In genomic region chr1:9009438-9010366, GRCh38 we compare ENCODE assay signal across 9 cellular contexts. TPM values are rescaled to one million over a fixed set of nuclear protein-coding genes. Genes with fewer than 3 reads are reported as not detected.
DNase-seq lines count a peak whose midpoint lies in the region; TF ChIP-seq lines count a peak whose summit lies in the region.
"Had no signal": no experiment of that assay in that cellular context is flagged by ENCODE, and none has a peak within 500 bp of the region (broad histone marks: within the 10 kb centered on the region; RNA-seq: fewer than 3 reads in every experiment).

No MANE protein-coding gene starts in this region.

- peaks cover 7% of the 10 kb centered on the region for H3K4me1 ChIP-seq in CD8-positive, alpha-beta memory T cell (ENCODE audit: insufficient read depth, low read length)

- no peaks in the 10 kb centered on the region for H3K9me3 ChIP-seq in CD8-positive, alpha-beta memory T cell (ENCODE audit: low read length)

- H3K36me3 Mint-ChIP-seq in type B pancreatic cell = no peaks in the 10 kb centered on the region
- no peaks in the 10 kb centered on the region for H3K36me3 Mint-ChIP-seq in CD8-positive, alpha-beta memory T cell

- H3K4me1 Mint-ChIP-seq in type B pancreatic cell (ENCODE audit: unreplicated experiment) = peaks cover 5% of the 10 kb centered on the region
- H3K4me1 Mint-ChIP-seq in CD8-positive, alpha-beta memory T cell = peaks cover 4 to 7% (median 5%) of the 10 kb centered on the region in 3 donors

- TF ChIP-seq CTCF in HL-60 (IDR thresholded peaks at IDR 0.05; ENCODE audit: insufficient read depth, low read length) (peak; percentile 44), type B pancreatic cell (conservative IDR thresholded peaks at IDR 0.05) (peak; percentile 68)

- peaks cover 3% of the 10 kb centered on the region for H3K27me3 Mint-ChIP-seq in type B pancreatic cell
- peaks cover 5 to 8% of the 10 kb centered on the region in 2 donors for H3K27me3 Mint-ChIP-seq in CD8-positive, alpha-beta memory T cell

- no peak overlapping the region for H3K4me3 Mint-ChIP-seq in type B pancreatic cell
- no peak overlapping the region for H3K4me3 Mint-ChIP-seq in CD8-positive, alpha-beta memory T cell

- H3K27me3 ChIP-seq in HL-60 (ENCODE audit: insufficient read depth, poor library complexity, severe bottlenecking) = no peaks in the 10 kb centered on the region
- no peaks in the 10 kb centered on the region for H3K27me3 ChIP-seq in CD8-positive, alpha-beta memory T cell (ENCODE audit: insufficient read depth, low read length, poor library complexity, severe bottlenecking)

- H3K27ac ChIP-seq in HL-60 (replicated peaks) = no peak overlapping the region
- no peak overlapping the region for H3K27ac ChIP-seq in CD8-positive, alpha-beta memory T cell (ENCODE audit: low read depth, low read length)

- H3K9me3 Mint-ChIP-seq in type B pancreatic cell = no peaks in the 10 kb centered on the region
- no peaks in the 10 kb centered on the region for H3K9me3 Mint-ChIP-seq in CD8-positive, alpha-beta memory T cell

- H3K4me3 ChIP-seq in HL-60 (replicated peaks; ENCODE audit: insufficient read depth, low read length) = no peak overlapping the region
- no peak overlapping the region for H3K4me3 ChIP-seq in CD8-positive, alpha-beta memory T cell (ENCODE audit: low read length)
- H3K4me3 ChIP-seq: lung had no signal

- CTCF ChIA-PET in CD8-positive, alpha-beta memory T cell (lab: Charles Lee) = no interaction called here

- DNase-seq in DMS53 (lab: John Stamatoyannopoulos, UW) (peak; percentile 93), HL-60 (ENCODE audit: low read depth in 1 of 2, low spot score in 1 of 2) (peak in 1 of 2 experiments; percentile 43), hepatic stellate cell (ENCODE audit: low spot score) (peak; percentile 53), type B pancreatic cell (ENCODE audit: extremely low spot score, unreplicated experiment) (no peak), NCI-H1105 treated with DMSO at 0.1 percent for 48 hours (lab: John Stamatoyannopoulos, UW) (no peak)
- DNase-seq in activated T-cell treated with anti-CD3 and anti-CD28 coated beads, Interleukin-2, amount 50 U/mL, for 1 hour = peak; percentile 31
- DNase-seq in CD8-positive, alpha-beta memory T cell = no peak
- no peak for DNase-seq in NK-92 treated with Interleukin-12 subunit alpha and Interleukin-12 subunit beta, amount 100 ng/mL, for 24 hours (lab: John Stamatoyannopoulos, UW)

- H3K27ac Mint-ChIP-seq in type B pancreatic cell = no peak overlapping the region
- no peak overlapping the region for H3K27ac Mint-ChIP-seq in CD8-positive, alpha-beta memory T cell

- POLR2A ChIA-PET in CD8-positive, alpha-beta memory T cell (lab: Charles Lee) = no interaction called here

- no peaks in the 10 kb centered on the region for H3K36me3 ChIP-seq in CD8-positive, alpha-beta memory T cell (ENCODE audit: insufficient read depth, low read length)

RNA-seq across cellular contexts. Expression of gene SLC2A7, which starts 16.5 kb away (rescaled TPM):
- not detected in 2 replicates for total RNA-seq in type B pancreatic cell (ENCODE audit: low replicate concordance)
- not detected for total RNA-seq in CD8-positive, alpha-beta memory T cell
- polyA plus RNA-seq in CD8-positive, alpha-beta memory T cell = not detected
- total RNA-seq: lung had no signal

RNA-seq across cellular contexts. Expression of gene SLC2A5, which starts 59.7 kb away (rescaled TPM):
- total RNA-seq in type B pancreatic cell (ENCODE audit: low replicate concordance) = 2.7 and 10.7 TPM in 2 replicates
- total RNA-seq in CD8-positive, alpha-beta memory T cell = not detected
- polyA plus RNA-seq in CD8-positive, alpha-beta memory T cell = not detected

Comparison
In these comparisons a context has a peak if more than half of its experiments do, and no peak if none do; other contexts are left out.
1. DNase-seq: peak in DMS53 (single experiment), activated T-cell treated with anti-CD3 and anti-CD28 coated beads, Interleukin-2, amount 50 U/mL, for 1 hour (single experiment) and hepatic stellate cell (single experiment); none in type B pancreatic cell (single experiment), CD8-positive, alpha-beta memory T cell (0 of 5), NK-92 treated with Interleukin-12 subunit alpha and Interleukin-12 subunit beta, amount 100 ng/mL, for 24 hours (single experiment) and NCI-H1105 treated with DMSO at 0.1 percent for 48 hours (single experiment).